Comparison of ENCODE assay signal across 1 cellular context in genomic region chr14:92573761-92574498, GRCh38.
TF ChIP-seq lines count a peak whose summit lies in the region.

No MANE protein-coding gene starts in this region.

TF ChIP-seq in H1, 55 proteins besides CTCF, POLR2A, EP300 and RAD21 (continued from another document):
- TF ChIP-seq CHD7 (IDR thresholded peaks at IDR 0.05; ENCODE audit: insufficient replicate concordance, low read length), result no peak
